In the genomic region with DNA sequence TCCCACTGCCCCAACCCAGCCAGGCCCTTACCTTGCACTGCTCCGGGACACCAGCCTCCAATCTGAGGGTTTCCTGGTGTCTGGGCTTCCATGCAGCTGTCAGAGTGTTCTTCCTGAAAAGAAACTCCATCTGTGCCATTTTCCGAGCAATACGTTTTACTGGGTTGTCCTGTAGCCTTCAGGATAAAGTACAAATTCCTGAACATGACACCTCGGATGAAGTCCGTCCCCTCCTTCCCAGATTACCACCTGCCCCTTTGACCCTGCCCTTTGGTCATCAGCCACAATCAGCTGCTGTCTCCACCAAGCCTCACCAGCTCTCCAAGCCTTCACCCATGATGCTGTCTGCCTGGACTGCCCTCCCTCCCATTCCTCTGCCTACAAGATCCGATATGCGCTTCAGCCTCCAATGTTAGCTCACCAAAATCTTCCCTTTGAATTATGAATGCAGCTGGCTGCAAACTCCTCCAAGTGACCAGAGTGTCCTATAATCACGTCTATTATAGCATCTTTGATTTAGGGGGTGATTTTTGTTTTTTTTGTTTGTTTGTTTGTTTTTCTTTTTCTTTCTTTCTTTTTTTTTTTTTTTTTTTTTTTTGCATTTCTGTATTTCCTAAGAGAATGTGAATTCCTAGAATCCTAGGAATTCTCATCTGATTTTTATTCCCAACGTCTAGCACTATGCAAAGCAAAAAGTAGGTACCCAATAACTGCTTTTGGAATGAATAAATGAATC, we compare ENCODE assay signal across 1 cellular context.
TF ChIP-seq lines count a peak whose summit lies in the region.

No MANE protein-coding gene starts in this region.

TF ChIP-seq in HepG2, 621 proteins besides CTCF, POLR2A, EP300 and RAD21 (continued from another document and continues in another):
- TF ChIP-seq ZNF780A (CRISPR knock-in tag; IDR thresholded peaks at IDR 0.05), result no peak
- TF ChIP-seq, protein P1, sequence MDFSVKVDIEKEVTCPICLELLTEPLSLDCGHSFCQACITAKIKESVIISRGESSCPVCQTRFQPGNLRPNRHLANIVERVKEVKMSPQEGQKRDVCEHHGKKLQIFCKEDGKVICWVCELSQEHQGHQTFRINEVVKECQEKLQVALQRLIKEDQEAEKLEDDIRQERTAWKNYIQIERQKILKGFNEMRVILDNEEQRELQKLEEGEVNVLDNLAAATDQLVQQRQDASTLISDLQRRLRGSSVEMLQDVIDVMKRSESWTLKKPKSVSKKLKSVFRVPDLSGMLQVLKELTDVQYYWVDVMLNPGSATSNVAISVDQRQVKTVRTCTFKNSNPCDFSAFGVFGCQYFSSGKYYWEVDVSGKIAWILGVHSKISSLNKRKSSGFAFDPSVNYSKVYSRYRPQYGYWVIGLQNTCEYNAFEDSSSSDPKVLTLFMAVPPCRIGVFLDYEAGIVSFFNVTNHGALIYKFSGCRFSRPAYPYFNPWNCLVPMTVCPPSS (IDR thresholded peaks at IDR 0.05), result no peak
- TF ChIP-seq, protein P2, sequence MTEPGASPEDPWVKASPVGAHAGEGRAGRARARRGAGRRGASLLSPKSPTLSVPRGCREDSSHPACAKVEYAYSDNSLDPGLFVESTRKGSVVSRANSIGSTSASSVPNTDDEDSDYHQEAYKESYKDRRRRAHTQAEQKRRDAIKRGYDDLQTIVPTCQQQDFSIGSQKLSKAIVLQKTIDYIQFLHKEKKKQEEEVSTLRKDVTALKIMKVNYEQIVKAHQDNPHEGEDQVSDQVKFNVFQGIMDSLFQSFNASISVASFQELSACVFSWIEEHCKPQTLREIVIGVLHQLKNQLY (CRISPR knock-in tag; IDR thresholded peaks at IDR 0.05), result peak; percentile 77
- no peak for TF ChIP-seq ZNF660 (CRISPR knock-in tag; IDR thresholded peaks at IDR 0.05; ENCODE audit: borderline replicate concordance, low read depth)
- TF ChIP-seq MATR3 (CRISPR knock-in tag; IDR thresholded peaks at IDR 0.05), result no peak
- TF ChIP-seq, protein P3, sequence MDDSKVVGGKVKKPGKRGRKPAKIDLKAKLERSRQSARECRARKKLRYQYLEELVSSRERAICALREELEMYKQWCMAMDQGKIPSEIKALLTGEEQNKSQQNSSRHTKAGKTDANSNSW (CRISPR knock-in tag; IDR thresholded peaks at IDR 0.05; ENCODE audit: borderline replicate concordance), result no peak
- TF ChIP-seq MIER3 (CRISPR knock-in tag; IDR thresholded peaks at IDR 0.05; ENCODE audit: borderline replicate concordance), result peak; percentile 97
- no peak for TF ChIP-seq ZSCAN12 (CRISPR knock-in tag; IDR thresholded peaks at IDR 0.05)
- TF ChIP-seq KLF13 (CRISPR knock-in tag; IDR thresholded peaks at IDR 0.05), result no peak
- TF ChIP-seq DNMT1 (CRISPR knock-in tag; IDR thresholded peaks at IDR 0.05), result no peak
- TF ChIP-seq NR2F6 (IDR thresholded peaks at IDR 0.05), result peak; percentile 97
- peak; percentile 100 for TF ChIP-seq NR2F6 (CRISPR knock-in tag; IDR thresholded peaks at IDR 0.05)
- TF ChIP-seq ZNF235 (CRISPR knock-in tag; IDR thresholded peaks at IDR 0.05; ENCODE audit: borderline replicate concordance), result no peak
- TF ChIP-seq, protein P4, sequence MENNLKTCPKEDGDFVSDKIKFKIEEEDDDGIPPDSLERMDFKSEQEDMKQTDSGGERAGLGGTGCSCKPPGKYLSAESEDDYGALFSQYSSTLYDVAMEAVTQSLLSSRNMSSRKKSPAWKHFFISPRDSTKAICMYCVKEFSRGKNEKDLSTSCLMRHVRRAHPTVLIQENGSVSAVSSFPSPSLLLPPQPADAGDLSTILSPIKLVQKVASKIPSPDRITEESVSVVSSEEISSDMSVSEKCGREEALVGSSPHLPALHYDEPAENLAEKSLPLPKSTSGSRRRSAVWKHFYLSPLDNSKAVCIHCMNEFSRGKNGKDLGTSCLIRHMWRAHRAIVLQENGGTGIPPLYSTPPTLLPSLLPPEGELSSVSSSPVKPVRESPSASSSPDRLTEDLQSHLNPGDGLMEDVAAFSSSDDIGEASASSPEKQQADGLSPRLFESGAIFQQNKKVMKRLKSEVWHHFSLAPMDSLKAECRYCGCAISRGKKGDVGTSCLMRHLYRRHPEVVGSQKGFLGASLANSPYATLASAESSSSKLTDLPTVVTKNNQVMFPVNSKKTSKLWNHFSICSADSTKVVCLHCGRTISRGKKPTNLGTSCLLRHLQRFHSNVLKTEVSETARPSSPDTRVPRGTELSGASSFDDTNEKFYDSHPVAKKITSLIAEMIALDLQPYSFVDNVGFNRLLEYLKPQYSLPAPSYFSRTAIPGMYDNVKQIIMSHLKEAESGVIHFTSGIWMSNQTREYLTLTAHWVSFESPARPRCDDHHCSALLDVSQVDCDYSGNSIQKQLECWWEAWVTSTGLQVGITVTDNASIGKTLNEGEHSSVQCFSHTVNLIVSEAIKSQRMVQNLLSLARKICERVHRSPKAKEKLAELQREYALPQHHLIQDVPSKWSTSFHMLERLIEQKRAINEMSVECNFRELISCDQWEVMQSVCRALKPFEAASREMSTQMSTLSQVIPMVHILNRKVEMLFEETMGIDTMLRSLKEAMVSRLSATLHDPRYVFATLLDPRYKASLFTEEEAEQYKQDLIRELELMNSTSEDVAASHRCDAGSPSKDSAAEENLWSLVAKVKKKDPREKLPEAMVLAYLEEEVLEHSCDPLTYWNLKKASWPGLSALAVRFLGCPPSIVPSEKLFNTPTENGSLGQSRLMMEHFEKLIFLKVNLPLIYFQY (CRISPR knock-in tag; IDR thresholded peaks at IDR 0.05; ENCODE audit: borderline replicate concordance), result no peak; the same call in 1 of the 2 replicates
- no peak for TF ChIP-seq KLF15 (CRISPR knock-in tag; IDR thresholded peaks at IDR 0.05; ENCODE audit: borderline replicate concordance)
- no peak for TF ChIP-seq NFIB (CRISPR knock-in tag; IDR thresholded peaks at IDR 0.05; ENCODE audit: borderline replicate concordance)
- TF ChIP-seq ZNF737 (CRISPR knock-in tag; IDR thresholded peaks at IDR 0.05; ENCODE audit: borderline replicate concordance), result no peak
- peak; percentile 86 for TF ChIP-seq ZBTB7B (CRISPR knock-in tag; IDR thresholded peaks at IDR 0.05)
- TF ChIP-seq ZNF883 (CRISPR knock-in tag; IDR thresholded peaks at IDR 0.05; ENCODE audit: not compliant biosample characterization), result no peak
- TF ChIP-seq, protein P5, sequence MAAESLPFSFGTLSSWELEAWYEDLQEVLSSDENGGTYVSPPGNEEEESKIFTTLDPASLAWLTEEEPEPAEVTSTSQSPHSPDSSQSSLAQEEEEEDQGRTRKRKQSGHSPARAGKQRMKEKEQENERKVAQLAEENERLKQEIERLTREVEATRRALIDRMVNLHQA (CRISPR knock-in tag; IDR thresholded peaks at IDR 0.05), result no peak
- no peak for TF ChIP-seq ZNF724P (CRISPR knock-in tag; IDR thresholded peaks at IDR 0.05; ENCODE audit: borderline replicate concordance)
- peak; percentile 97 for TF ChIP-seq PITX1 (CRISPR knock-in tag; IDR thresholded peaks at IDR 0.05)
- TF ChIP-seq ZNF143 (CRISPR knock-in tag; IDR thresholded peaks at IDR 0.05), result peak; percentile 81
- TF ChIP-seq ELF3 (CRISPR knock-in tag; IDR thresholded peaks at IDR 0.05), result peak; percentile 88
- no peak; the same call in 1 of the 2 replicates for TF ChIP-seq FOXJ3 (CRISPR knock-in tag; IDR thresholded peaks at IDR 0.05; ENCODE audit: borderline replicate concordance)
- peak; percentile 31 for TF ChIP-seq LCORL (IDR thresholded peaks at IDR 0.05)
- peak; percentile 90 for TF ChIP-seq LCORL (CRISPR knock-in tag; IDR thresholded peaks at IDR 0.05)
- TF ChIP-seq, protein P6, sequence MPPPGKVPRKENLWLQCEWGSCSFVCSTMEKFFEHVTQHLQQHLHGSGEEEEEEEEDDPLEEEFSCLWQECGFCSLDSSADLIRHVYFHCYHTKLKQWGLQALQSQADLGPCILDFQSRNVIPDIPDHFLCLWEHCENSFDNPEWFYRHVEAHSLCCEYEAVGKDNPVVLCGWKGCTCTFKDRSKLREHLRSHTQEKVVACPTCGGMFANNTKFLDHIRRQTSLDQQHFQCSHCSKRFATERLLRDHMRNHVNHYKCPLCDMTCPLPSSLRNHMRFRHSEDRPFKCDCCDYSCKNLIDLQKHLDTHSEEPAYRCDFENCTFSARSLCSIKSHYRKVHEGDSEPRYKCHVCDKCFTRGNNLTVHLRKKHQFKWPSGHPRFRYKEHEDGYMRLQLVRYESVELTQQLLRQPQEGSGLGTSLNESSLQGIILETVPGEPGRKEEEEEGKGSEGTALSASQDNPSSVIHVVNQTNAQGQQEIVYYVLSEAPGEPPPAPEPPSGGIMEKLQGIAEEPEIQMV (CRISPR knock-in tag; IDR thresholded peaks at IDR 0.05; ENCODE audit: low read depth), result peak; percentile 81; the same call in 1 of the 2 replicates
- TF ChIP-seq, protein P7, sequence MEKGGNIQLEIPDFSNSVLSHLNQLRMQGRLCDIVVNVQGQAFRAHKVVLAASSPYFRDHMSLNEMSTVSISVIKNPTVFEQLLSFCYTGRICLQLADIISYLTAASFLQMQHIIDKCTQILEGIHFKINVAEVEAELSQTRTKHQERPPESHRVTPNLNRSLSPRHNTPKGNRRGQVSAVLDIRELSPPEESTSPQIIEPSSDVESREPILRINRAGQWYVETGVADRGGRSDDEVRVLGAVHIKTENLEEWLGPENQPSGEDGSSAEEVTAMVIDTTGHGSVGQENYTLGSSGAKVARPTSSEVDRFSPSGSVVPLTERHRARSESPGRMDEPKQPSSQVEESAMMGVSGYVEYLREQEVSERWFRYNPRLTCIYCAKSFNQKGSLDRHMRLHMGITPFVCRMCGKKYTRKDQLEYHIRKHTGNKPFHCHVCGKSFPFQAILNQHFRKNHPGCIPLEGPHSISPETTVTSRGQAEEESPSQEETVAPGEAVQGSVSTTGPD (CRISPR knock-in tag; IDR thresholded peaks at IDR 0.05), result peak; percentile 95
- TF ChIP-seq, protein P8, sequence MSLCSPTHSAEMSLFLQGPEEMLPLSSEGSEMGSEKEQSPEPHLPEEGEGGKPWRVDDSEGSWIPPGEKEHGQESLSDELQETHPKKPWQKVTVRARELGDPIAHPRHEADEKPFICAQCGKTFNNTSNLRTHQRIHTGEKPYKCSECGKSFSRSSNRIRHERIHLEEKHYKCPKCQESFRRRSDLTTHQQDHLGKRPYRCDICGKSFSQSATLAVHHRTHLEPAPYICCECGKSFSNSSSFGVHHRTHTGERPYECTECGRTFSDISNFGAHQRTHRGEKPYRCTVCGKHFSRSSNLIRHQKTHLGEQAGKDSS (CRISPR knock-in tag; IDR thresholded peaks at IDR 0.05; ENCODE audit: borderline replicate concordance, low read depth), result peak; percentile 23; the same call in 1 of the 2 replicates
- TF ChIP-seq ZNF230 (CRISPR knock-in tag; IDR thresholded peaks at IDR 0.05), result 0 out of 2 replicates have a peak, but pooled peaks have one; percentile 59
- peak; percentile 71 for TF ChIP-seq ZFX (CRISPR knock-in tag; IDR thresholded peaks at IDR 0.05; ENCODE audit: low read depth)
- TF ChIP-seq ZEB1 (IDR thresholded peaks at IDR 0.05; ENCODE audit: insufficient replicate concordance, low read depth), result peak; percentile 68
- TF ChIP-seq GZF1 (CRISPR knock-in tag; IDR thresholded peaks at IDR 0.05), result peak; percentile 54; the same call in 1 of the 2 replicates
- TF ChIP-seq ZFP36L2 (CRISPR knock-in tag; IDR thresholded peaks at IDR 0.05), result no peak
- TF ChIP-seq, protein P9, sequence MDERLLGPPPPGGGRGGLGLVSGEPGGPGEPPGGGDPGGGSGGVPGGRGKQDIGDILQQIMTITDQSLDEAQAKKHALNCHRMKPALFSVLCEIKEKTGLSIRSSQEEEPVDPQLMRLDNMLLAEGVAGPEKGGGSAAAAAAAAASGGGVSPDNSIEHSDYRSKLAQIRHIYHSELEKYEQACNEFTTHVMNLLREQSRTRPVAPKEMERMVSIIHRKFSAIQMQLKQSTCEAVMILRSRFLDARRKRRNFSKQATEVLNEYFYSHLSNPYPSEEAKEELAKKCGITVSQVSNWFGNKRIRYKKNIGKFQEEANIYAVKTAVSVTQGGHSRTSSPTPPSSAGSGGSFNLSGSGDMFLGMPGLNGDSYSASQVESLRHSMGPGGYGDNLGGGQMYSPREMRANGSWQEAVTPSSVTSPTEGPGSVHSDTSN (CRISPR knock-in tag; IDR thresholded peaks at IDR 0.05), result no peak
- TF ChIP-seq, protein P10, sequence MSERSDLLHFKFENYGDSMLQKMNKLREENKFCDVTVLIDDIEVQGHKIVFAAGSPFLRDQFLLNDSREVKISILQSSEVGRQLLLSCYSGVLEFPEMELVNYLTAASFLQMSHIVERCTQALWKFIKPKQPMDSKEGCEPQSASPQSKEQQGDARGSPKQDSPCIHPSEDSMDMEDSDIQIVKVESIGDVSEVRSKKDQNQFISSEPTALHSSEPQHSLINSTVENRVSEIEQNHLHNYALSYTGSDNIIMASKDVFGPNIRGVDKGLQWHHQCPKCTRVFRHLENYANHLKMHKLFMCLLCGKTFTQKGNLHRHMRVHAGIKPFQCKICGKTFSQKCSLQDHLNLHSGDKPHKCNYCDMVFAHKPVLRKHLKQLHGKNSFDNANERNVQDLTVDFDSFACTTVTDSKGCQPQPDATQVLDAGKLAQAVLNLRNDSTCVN (CRISPR knock-in tag; IDR thresholded peaks at IDR 0.05; ENCODE audit: borderline replicate concordance), result peak; percentile 80
